ENCODE assay signal across 12 cellular contexts in the genomic region with DNA sequence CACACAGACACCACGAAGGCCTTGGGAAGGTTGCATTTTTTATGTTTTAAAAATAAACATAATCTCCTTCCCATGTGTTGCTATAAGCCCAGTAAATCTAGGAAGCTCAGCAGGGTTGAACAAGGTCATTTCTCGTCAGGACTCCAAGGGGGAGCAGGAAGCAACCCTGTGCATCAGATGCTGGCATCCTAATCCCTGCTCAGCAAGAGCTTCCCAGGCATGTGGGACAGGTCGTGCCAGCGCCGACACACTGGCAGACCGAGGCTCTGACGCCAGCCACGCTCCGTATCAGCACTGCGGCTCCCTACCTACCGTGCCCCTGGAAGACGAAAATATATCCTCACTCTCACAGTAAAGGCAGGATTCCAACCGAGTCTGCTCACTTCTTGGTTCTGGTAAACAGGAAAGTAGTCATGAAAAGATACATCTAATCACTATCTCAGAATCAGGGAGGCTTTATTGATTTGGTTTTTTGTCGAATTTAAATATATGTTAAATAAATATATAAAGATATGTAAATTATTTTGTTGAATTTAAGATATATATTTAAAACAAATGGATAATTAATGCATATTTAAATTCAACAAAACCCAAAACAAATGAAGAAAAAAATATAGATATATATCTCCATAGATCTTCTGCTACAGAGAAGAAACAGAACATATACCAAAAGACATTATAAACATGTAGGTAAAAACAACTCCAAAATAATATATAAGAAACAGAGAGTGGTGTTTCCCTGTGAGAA.
DNase-seq lines count a peak whose midpoint lies in the region; ATAC-seq and TF ChIP-seq lines count a peak whose summit lies in the region.
"Had no signal": no experiment of that assay in that cellular context is flagged by ENCODE, and none has a peak within 500 bp of the region (broad histone marks: within the 10 kb centered on the region; RNA-seq: fewer than 3 reads in every experiment).

No MANE protein-coding gene starts in this region.

- no peaks in the 10 kb centered on the region for H3K36me3 ChIP-seq in right atrium auricular region
- no peaks in the 10 kb centered on the region for H3K36me3 ChIP-seq in testis (ENCODE audit: low read depth, missing control alignments)
- H3K36me3 ChIP-seq in tibial artery, result no peaks in the 10 kb centered on the region

- ATAC-seq in Right ventricle myocardium inferior, result peak; percentile 86
- no peak for ATAC-seq in sciatic nerve

- H3K27ac ChIP-seq in right atrium auricular region, result peak overlapping the region in 1 of 2 donors; percentile 14
- peak overlapping the region; percentile 36 for H3K27ac ChIP-seq in layer of hippocampus (ENCODE audit: low read depth, low read length)
- H3K27ac ChIP-seq in testis, result no peak overlapping the region
- H3K27ac ChIP-seq in tibial artery, result no peak overlapping the region

- 42 to 52% methylated on average over 14 of the region's 14 CpGs for WGBS in testis, 2 donors

- DNase-seq in Right ventricle myocardium inferior (ENCODE audit: missing footprints) (peak; percentile 81), right atrium auricular region (ENCODE audit: low spot score) (no peak), dermis blood vessel endothelial cell (peak; percentile 46), testis (peak; percentile 64), tibial artery (no peak), sciatic nerve (ENCODE audit: low spot score) (no peak)
- no peak for DNase-seq in stimulated activated CD4-positive, alpha-beta T cell treated with anti-CD3 and anti-CD28 coated beads, Interleukin-4, amount 100 ng/mL, for 1 hour
- DNase-seq: 8988T; activated effector memory CD4-positive, alpha-beta T cell treated with Interleukin-2 at 50 U/mL for 16 hours; effector memory CD4-positive, alpha-beta T cell; natural killer cell had no signal

- TF ChIP-seq CTCF in right atrium auricular region (IDR thresholded peaks at IDR 0.05), result no peak
- no peak for TF ChIP-seq CTCF in testis (IDR thresholded peaks at IDR 0.05)
- TF ChIP-seq CTCF in tibial artery (IDR thresholded peaks at IDR 0.05), result no peak

- intact Hi-C loops in Right ventricle myocardium inferior (cut with DNase I) (loop anchor here (2.0 to 10.0 kb wide), 9 partner anchors 202 to 1480 kb away; a partner anchor contains a TSS), testis (cut with DNase I; ENCODE audit: low total_unique reads) (no loop called here), tibial artery (cut with DNase I; ENCODE audit: low total_unique reads) (no loop called here), sciatic nerve (cut with DNase I) (loop anchor here (10.0 kb wide), 1 partner anchor 1342 kb away; no protein-coding TSS in a partner anchor)

- peaks cover 0 to 10% of the 10 kb centered on the region in 2 donors for H3K9me3 ChIP-seq in right atrium auricular region
- H3K9me3 ChIP-seq in testis, result no peaks in the 10 kb centered on the region
- H3K9me3 ChIP-seq in tibial artery, result peaks cover 0 to 4% (median 0%) of the 10 kb centered on the region in 3 donors

- TF ChIP-seq POLR2A in testis (IDR thresholded peaks at IDR 0.05), result no peak

- H3K27me3 ChIP-seq in right atrium auricular region (no peaks in the 10 kb centered on the region), layer of hippocampus (ENCODE audit: control insufficient read depth, insufficient read depth, low read length) (no peaks in the 10 kb centered on the region), testis (no peaks in the 10 kb centered on the region), tibial artery (no peaks in the 10 kb centered on the region)

- H3K4me1 ChIP-seq in right atrium auricular region, result peaks cover 0 to 29% of the 10 kb centered on the region in 2 donors
- H3K4me1 ChIP-seq in testis, result peaks cover 25% of the 10 kb centered on the region
- no peaks in the 10 kb centered on the region for H3K4me1 ChIP-seq in tibial artery

- H3K4me3 ChIP-seq in right atrium auricular region, result no peak overlapping the region
- H3K4me3 ChIP-seq in testis, result no peak overlapping the region
- H3K4me3 ChIP-seq in tibial artery, result no peak overlapping the region

Comparison
In these comparisons a context has a peak if more than half of its experiments do, and no peak if none do; other contexts are left out.
1. DNase-seq: peak in Right ventricle myocardium inferior (single experiment), dermis blood vessel endothelial cell (single experiment) and testis (single experiment); none in right atrium auricular region (single experiment), stimulated activated CD4-positive, alpha-beta T cell treated with anti-CD3 and anti-CD28 coated beads, Interleukin-4, amount 100 ng/mL, for 1 hour (single experiment), tibial artery (0 of 2) and sciatic nerve (single experiment).
2. intact Hi-C loops: an anchor here in Right ventricle myocardium inferior (2.0 to 10.0 kb wide) and sciatic nerve (10.0 kb wide); none called in testis and tibial artery.